10 cellular contexts compared by ENCODE assay signal in the genomic region with DNA sequence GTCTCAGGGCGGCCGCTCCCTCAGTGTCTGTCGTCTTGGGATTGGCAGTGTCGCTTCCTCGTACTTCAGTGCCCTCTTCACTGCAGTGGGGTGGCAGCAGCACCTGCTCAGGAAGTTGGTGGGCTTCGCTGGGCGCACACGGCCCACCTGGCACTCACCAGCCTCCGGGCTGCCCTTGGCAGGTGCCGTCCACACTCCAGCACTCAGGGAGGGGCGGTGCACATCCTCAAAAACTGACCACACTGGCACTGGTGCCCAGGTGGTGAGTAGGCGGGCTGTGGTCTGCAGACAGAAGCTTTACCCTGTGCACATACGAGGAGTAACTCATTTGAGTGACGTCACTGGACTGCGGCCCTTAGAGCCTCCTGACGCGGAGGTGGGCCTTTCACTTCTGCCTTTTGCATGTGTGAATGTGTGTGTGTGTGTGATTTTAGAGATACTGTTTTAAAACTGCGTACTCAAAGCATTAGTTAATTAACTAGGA.
A peak's percentile ranks its signal among the peaks of the same experiment; 100 is the strongest.
DNase-seq lines count a peak whose midpoint lies in the region; ATAC-seq and TF ChIP-seq lines count a peak whose summit lies in the region.
"Had no signal": no experiment of that assay in that cellular context is flagged by ENCODE, and none has a peak within 500 bp of the region (broad histone marks: within the 10 kb centered on the region; RNA-seq: fewer than 3 reads in every experiment).

No MANE protein-coding gene starts in this region.

- H3K4me3 Mint-ChIP-seq in activated naive CD8-positive, alpha-beta T cell treated with anti-CD3 and anti-CD28 coated beads for 36 hours, result no peak overlapping the region

- no peaks in the 10 kb centered on the region for H3K27me3 Mint-ChIP-seq in activated naive CD8-positive, alpha-beta T cell treated with anti-CD3 and anti-CD28 coated beads for 36 hours

- peaks cover 18% of the 10 kb centered on the region for H3K36me3 Mint-ChIP-seq in activated naive CD8-positive, alpha-beta T cell treated with anti-CD3 and anti-CD28 coated beads for 36 hours

- no peak for TF ChIP-seq CTCF in DOHH2 (IDR thresholded peaks at IDR 0.05; ENCODE audit: low read depth, low read length, poor library complexity, severe bottlenecking)

- H3K4me3 ChIP-seq in DOHH2 (ENCODE audit: low read length), result peak overlapping the region; percentile 65

- ATAC-seq in GM19351 (IDR thresholded peaks at IDR 0.05; ENCODE audit: unreplicated experiment), result peak; percentile 83
- peak; percentile 58 for ATAC-seq in HG03039 (IDR thresholded peaks at IDR 0.05; ENCODE audit: unreplicated experiment)

- H3K4me1 ChIP-seq in DOHH2 (ENCODE audit: control insufficient read depth, low read length), result peaks cover 65% of the 10 kb centered on the region

- H3K9me3 Mint-ChIP-seq in activated naive CD8-positive, alpha-beta T cell treated with anti-CD3 and anti-CD28 coated beads for 36 hours, result no peaks in the 10 kb centered on the region

- H4K20me1 ChIP-seq in DOHH2 (ENCODE audit: control insufficient read depth, insufficient read depth, low read depth, low read length), result no peaks in the 10 kb centered on the region

- H3K27ac Mint-ChIP-seq in activated naive CD8-positive, alpha-beta T cell treated with anti-CD3 and anti-CD28 coated beads for 36 hours, result peak overlapping the region; percentile 54

- H3F3A ChIP-seq in DOHH2 (ENCODE audit: control insufficient read depth, insufficient read depth), result peaks cover 27% of the 10 kb centered on the region

- peaks cover 14% of the 10 kb centered on the region for H3K79me2 ChIP-seq in DOHH2 (ENCODE audit: control insufficient read depth, low read length)

- H3K27ac ChIP-seq in DOHH2 (ENCODE audit: low read depth, low read length), result peak overlapping the region; percentile 99
- H3K27ac ChIP-seq: C4-2B had no signal

- H3K9me2 ChIP-seq in DOHH2 (replicated peaks; ENCODE audit: control insufficient read depth, low read length), result no peaks in the 10 kb centered on the region

- H3K27me3 ChIP-seq in DOHH2 (ENCODE audit: control insufficient read depth, low read length), result no peaks in the 10 kb centered on the region

- no peaks in the 10 kb centered on the region for H3K9me3 ChIP-seq in DOHH2 (ENCODE audit: control insufficient read depth, insufficient read depth, low read length)

- H3K4me1 Mint-ChIP-seq in activated naive CD8-positive, alpha-beta T cell treated with anti-CD3 and anti-CD28 coated beads for 36 hours, result no peaks in the 10 kb centered on the region

- peaks cover 39% of the 10 kb centered on the region for H3K36me3 ChIP-seq in DOHH2 (ENCODE audit: control insufficient read depth, low read length)

- peak overlapping the region; percentile 85 for H3K4me2 ChIP-seq in DOHH2 (ENCODE audit: low read length)

- DNase-seq in activated naive CD8-positive, alpha-beta T cell treated with anti-CD3 and anti-CD28 coated beads for 36 hours, result peak; percentile 10
- DNase-seq in HPDE6-E6E7 (ENCODE audit: extremely low spot score), result no peak
- no peak for DNase-seq in NCI-H187 (lab: John Stamatoyannopoulos, UW)
- no peak for DNase-seq in UCSD-AML1 (lab: John Stamatoyannopoulos, UW; ENCODE audit: unreplicated experiment)
- no peak for DNase-seq in SW 1271 (lab: John Stamatoyannopoulos, UW)
- DNase-seq: activated CD4-positive, alpha-beta T cell treated with anti-CD3 and anti-CD28 coated beads for 4 hours had no signal
